In genomic region chr3:5001135-5001534, GRCh38 we compare ENCODE assay signal across 17 cellular contexts. TPM values are rescaled to one million over a fixed set of nuclear protein-coding genes. Genes with fewer than 3 reads are reported as not detected.
DNase-seq lines count a peak whose midpoint lies in the region; ATAC-seq lines count a peak whose summit lies in the region.
"Had no signal": no experiment of that assay in that cellular context is flagged by ENCODE, and none has a peak within 500 bp of the region (broad histone marks: within the 10 kb centered on the region; RNA-seq: fewer than 3 reads in every experiment).

No MANE protein-coding gene starts in this region.

- H3K4me3 Mint-ChIP-seq in activated T-cell treated with anti-CD3 and anti-CD28 coated beads, Interleukin-2, amount 50 U/mL, for 72 hours: no peak overlapping the region
- H3K4me3 Mint-ChIP-seq in activated CD8-positive, alpha-beta T cell treated with anti-CD3 and anti-CD28 coated beads, Interleukin-2, amount 10 ng/mL, durations not matched to agents 7 days and 5 days: no peak overlapping the region
- no peak overlapping the region for H3K4me3 Mint-ChIP-seq in stimulated activated effector memory CD8-positive, alpha-beta T cell treated with anti-CD3 and anti-CD28 coated beads, Interleukin-12 subunit alpha, Interleukin-12 subunit beta, amount 100 ng/mL, for 72 hours
- H3K4me3 Mint-ChIP-seq: CD14-positive monocyte, GM23338 had no signal

- peaks cover 68% of the 10 kb centered on the region for H3K4me1 Mint-ChIP-seq in activated T-cell treated with anti-CD3 and anti-CD28 coated beads, Interleukin-2, amount 50 U/mL, for 72 hours (ENCODE audit: low read depth)
- peaks cover 85% of the 10 kb centered on the region for H3K4me1 Mint-ChIP-seq in activated CD8-positive, alpha-beta T cell treated with anti-CD3 and anti-CD28 coated beads, Interleukin-2, amount 10 ng/mL, durations not matched to agents 7 days and 5 days (ENCODE audit: low read depth)
- H3K4me1 Mint-ChIP-seq in stimulated activated effector memory CD8-positive, alpha-beta T cell treated with anti-CD3 and anti-CD28 coated beads, Interleukin-12 subunit alpha, Interleukin-12 subunit beta, amount 100 ng/mL, for 72 hours: peaks cover 54% of the 10 kb centered on the region

- H3K27ac Mint-ChIP-seq in activated T-cell treated with anti-CD3 and anti-CD28 coated beads, Interleukin-2, amount 50 U/mL, for 72 hours: no peak overlapping the region
- H3K27ac Mint-ChIP-seq in activated CD8-positive, alpha-beta T cell treated with anti-CD3 and anti-CD28 coated beads, Interleukin-2, amount 10 ng/mL, durations not matched to agents 7 days and 5 days: peak overlapping the region; percentile 48
- peak overlapping the region; percentile 98 for H3K27ac Mint-ChIP-seq in stimulated activated effector memory CD8-positive, alpha-beta T cell treated with anti-CD3 and anti-CD28 coated beads, Interleukin-12 subunit alpha, Interleukin-12 subunit beta, amount 100 ng/mL, for 72 hours
- H3K27ac Mint-ChIP-seq: GM23338 had no signal

- H3K27me3 Mint-ChIP-seq in activated T-cell treated with anti-CD3 and anti-CD28 coated beads, Interleukin-2, amount 50 U/mL, for 72 hours (ENCODE audit: low read depth): no peaks in the 10 kb centered on the region
- no peaks in the 10 kb centered on the region for H3K27me3 Mint-ChIP-seq in activated CD8-positive, alpha-beta T cell treated with anti-CD3 and anti-CD28 coated beads, Interleukin-2, amount 10 ng/mL, durations not matched to agents 7 days and 5 days (ENCODE audit: low read depth)

- POLR2A ChIA-PET in activated CD8-positive, alpha-beta T cell treated with anti-CD3 and anti-CD28 coated beads, Interleukin-2, amount 10 ng/mL, durations not matched to agents 7 days and 5 days (lab: Charles Lee): interaction anchor here (1.5 to 8.0 kb wide), 5 partner anchors 11 to 169 kb away, joined by 5 to 73 read pairs (median 17); partner anchors contain the start of gene BHLHE40

- no peaks in the 10 kb centered on the region for H3K36me3 Mint-ChIP-seq in activated T-cell treated with anti-CD3 and anti-CD28 coated beads, Interleukin-2, amount 50 U/mL, for 72 hours (ENCODE audit: insufficient read depth in 2 of 2)
- no peaks in the 10 kb centered on the region for H3K36me3 Mint-ChIP-seq in activated CD8-positive, alpha-beta T cell treated with anti-CD3 and anti-CD28 coated beads, Interleukin-2, amount 10 ng/mL, durations not matched to agents 7 days and 5 days (ENCODE audit: low read depth)
- peaks cover 22% of the 10 kb centered on the region for H3K36me3 Mint-ChIP-seq in stimulated activated effector memory CD8-positive, alpha-beta T cell treated with anti-CD3 and anti-CD28 coated beads, Interleukin-12 subunit alpha, Interleukin-12 subunit beta, amount 100 ng/mL, for 72 hours

- H3K9me3 Mint-ChIP-seq in activated T-cell treated with anti-CD3 and anti-CD28 coated beads, Interleukin-2, amount 50 U/mL, for 72 hours: no peaks in the 10 kb centered on the region
- H3K9me3 Mint-ChIP-seq in activated CD8-positive, alpha-beta T cell treated with anti-CD3 and anti-CD28 coated beads, Interleukin-2, amount 10 ng/mL, durations not matched to agents 7 days and 5 days (ENCODE audit: insufficient read depth): no peaks in the 10 kb centered on the region
- no peaks in the 10 kb centered on the region for H3K9me3 Mint-ChIP-seq in stimulated activated effector memory CD8-positive, alpha-beta T cell treated with anti-CD3 and anti-CD28 coated beads, Interleukin-12 subunit alpha, Interleukin-12 subunit beta, amount 100 ng/mL, for 72 hours
- H3K9me3 Mint-ChIP-seq: GM23338 had no signal

- ATAC-seq in activated T-cell treated with anti-CD3 and anti-CD28 coated beads, Interleukin-2, amount 50 U/mL, for 72 hours (replicated peaks in 1 of 2): no peak
- no peak for ATAC-seq in activated CD8-positive, alpha-beta T cell treated with anti-CD3 and anti-CD28 coated beads, Interleukin-2, amount 10 ng/mL, durations not matched to agents 7 days and 5 days
- ATAC-seq in left colon (peak; percentile 44), HG03135 (IDR thresholded peaks at IDR 0.05; ENCODE audit: unreplicated experiment) (no peak), Right ventricle myocardium superior (ENCODE audit: poor library complexity) (no peak), HG03469 (IDR thresholded peaks at IDR 0.05; ENCODE audit: unreplicated experiment) (no peak)
- ATAC-seq in stimulated activated effector memory CD8-positive, alpha-beta T cell treated with anti-CD3 and anti-CD28 coated beads, Interleukin-12 subunit alpha, Interleukin-12 subunit beta, amount 100 ng/mL, for 72 hours: no peak
- ATAC-seq: GM12878, GM23338 had no signal

- intact Hi-C loops in left colon (cut with DNase I, micrococcal nuclease) (no loop called here), Right ventricle myocardium superior (cut with DNase I) (no loop called here)

- peak; percentile 17 to 19 for DNase-seq in activated T-cell treated with anti-CD3 and anti-CD28 coated beads, Interleukin-2, amount 50 U/mL, for 48 hours
- no peak for DNase-seq in activated T-cell treated with anti-CD3 and anti-CD28 coated beads, Interleukin-2, amount 50 U/mL, for 72 hours
- no peak for DNase-seq in activated CD8-positive, alpha-beta T cell treated with anti-CD3 and anti-CD28 coated beads, Interleukin-2, amount 10 ng/mL, durations not matched to agents 7 days and 5 days
- DNase-seq in left colon (no peak), Right ventricle myocardium superior (no peak)
- DNase-seq in stimulated activated effector memory CD8-positive, alpha-beta T cell treated with anti-CD3 and anti-CD28 coated beads, Interleukin-12 subunit alpha, Interleukin-12 subunit beta, amount 100 ng/mL, for 72 hours (ENCODE audit: low spot score in 2 of 2): no peak
- DNase-seq: DMS 273 treated with DMSO at 0.1 percent for 48 hours, GDM1, MM.1S, NCI-H1092 treated with DMSO at 0.1 percent for 48 hours, NCI-H510A treated with DMSO at 0.1 percent for 48 hours, PC-9 had no signal

- CTCF ChIA-PET in activated CD8-positive, alpha-beta T cell treated with anti-CD3 and anti-CD28 coated beads, Interleukin-2, amount 10 ng/mL, durations not matched to agents 7 days and 5 days (lab: Charles Lee): interaction anchor here (0.8 to 4.8 kb wide), 8 partner anchors 10 to 290 kb away, joined by 3 to 23 read pairs (median 4); partner anchors contain the start of gene BHLHE40

RNA-seq across cellular contexts. Expression of gene BHLHE40, which starts 21.9 kb away (rescaled TPM):
- 100 to 1,000 TPM; 303 to 440 TPM for total RNA-seq in activated T-cell treated with anti-CD3 and anti-CD28 coated beads, Interleukin-2, amount 50 U/mL, for 72 hours
- total RNA-seq in activated CD8-positive, alpha-beta T cell treated with anti-CD3 and anti-CD28 coated beads, Interleukin-2, amount 10 ng/mL, durations not matched to agents 7 days and 5 days: 100 to 1,000 TPM; 209 to 219 TPM
- total RNA-seq in left colon: 10 to 100 TPM; 40.8 to 74.0 TPM
- total RNA-seq in Right ventricle myocardium superior: 22.8 TPM

Comparison
In these comparisons a context has a peak if more than half of its experiments do, and no peak if none do; other contexts are left out.
1. DNase-seq: peak in activated T-cell treated with anti-CD3 and anti-CD28 coated beads, Interleukin-2, amount 50 U/mL, for 48 hours (2 of 2); none in activated T-cell treated with anti-CD3 and anti-CD28 coated beads, Interleukin-2, amount 50 U/mL, for 72 hours (0 of 2), activated CD8-positive, alpha-beta T cell treated with anti-CD3 and anti-CD28 coated beads, Interleukin-2, amount 10 ng/mL, durations not matched to agents 7 days and 5 days (single experiment), left colon (0 of 2), stimulated activated effector memory CD8-positive, alpha-beta T cell treated with anti-CD3 and anti-CD28 coated beads, Interleukin-12 subunit alpha, Interleukin-12 subunit beta, amount 100 ng/mL, for 72 hours (0 of 2) and Right ventricle myocardium superior (single experiment).